Comparison of ENCODE assay signal across 22 cellular contexts in the genomic region with DNA sequence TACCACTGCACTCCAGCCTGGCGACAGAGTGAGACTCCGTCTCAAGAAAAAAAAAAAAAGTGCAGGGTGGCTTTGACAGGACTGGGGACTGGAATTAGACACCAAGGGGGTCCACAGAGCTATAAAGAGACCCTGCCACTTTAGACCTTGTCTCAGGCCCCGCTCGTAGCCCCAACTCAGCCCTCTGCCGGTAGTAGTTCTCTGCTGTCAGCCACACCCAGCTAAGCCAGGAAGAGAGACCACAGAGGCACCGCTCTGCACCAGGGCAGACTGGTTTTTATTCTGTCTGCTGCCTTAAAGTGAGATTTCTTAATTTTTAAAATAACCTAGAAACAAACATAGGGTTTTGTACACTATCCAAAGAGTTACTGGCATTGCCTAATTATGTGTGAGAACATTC.
"Had no signal": no experiment of that assay in that cellular context is flagged by ENCODE, and none has a peak within 500 bp of the region (broad histone marks: within the 10 kb centered on the region; RNA-seq: fewer than 3 reads in every experiment).

No MANE protein-coding gene starts in this region.

- H3K27me3 Mint-ChIP-seq: activated CD4-positive, alpha-beta memory T cell treated with anti-CD3 and anti-CD28 coated beads, Interleukin-2, amount 10 ng/mL, durations not matched to agents 7 days and 5 days; activated naive CD8-positive, alpha-beta T cell treated with anti-CD3 and anti-CD28 coated beads, Interleukin-2, amount 10 ng/mL, durations not matched to agents 7 days and 5 days had no signal

- DNase-seq: activated CD4-positive, alpha-beta memory T cell treated with anti-CD3 and anti-CD28 coated beads, Interleukin-2, amount 10 ng/mL, durations not matched to agents 7 days and 5 days; activated CD4-positive, alpha-beta T cell treated with anti-CD3 and anti-CD28 coated beads, Interleukin-2, amount 50 U/mL, for 1 hour; activated CD4-positive, CD25-positive, alpha-beta regulatory T cell; activated naive CD4-positive, alpha-beta T cell treated with anti-CD3 and anti-CD28 coated beads, Interleukin-2, amount 50 U/mL, for 16 hours; activated naive CD8-positive, alpha-beta T cell treated with anti-CD3 and anti-CD28 coated beads, Interleukin-2, amount 10 ng/mL, durations not matched to agents 7 days and 5 days; activated T-cell treated with anti-CD3 and anti-CD28 coated beads, Interleukin-2, amount 50 U/mL, for 72 hours; amniotic stem cell; KBM-7; NCI-H1048; NCI-H146; NCI-H187 treated with DMSO at 0.1 percent for 48 hours; NCI-H2081 treated with DMSO at 0.1 percent for 48 hours; Peyer's patch; Right ventricle myocardium superior; SJCRH30; SK-N-SH; T-helper 1 cell had no signal

- H3K27ac Mint-ChIP-seq: activated CD4-positive, alpha-beta memory T cell treated with anti-CD3 and anti-CD28 coated beads, Interleukin-2, amount 10 ng/mL, durations not matched to agents 7 days and 5 days; activated naive CD8-positive, alpha-beta T cell treated with anti-CD3 and anti-CD28 coated beads, Interleukin-2, amount 10 ng/mL, durations not matched to agents 7 days and 5 days; activated T-cell treated with anti-CD3 and anti-CD28 coated beads, Interleukin-2, amount 50 U/mL, for 72 hours; activated T-helper 2 cell treated with anti-CD3 and anti-CD28 coated beads, Interferon-gamma antibody, Interleukin-2, Interleukin-4, amounts not matched to agents 10 μg/mL and 5 μg/mL and 100 μg/mL, durations not matched to agents 14 hours and 24 hours and 36 hours; brain had no signal

- H3K9me3 ChIP-seq: Peyer's patch, SJCRH30, SK-N-SH had no signal

- H3K4me3 Mint-ChIP-seq: activated CD4-positive, alpha-beta memory T cell treated with anti-CD3 and anti-CD28 coated beads, Interleukin-2, amount 10 ng/mL, durations not matched to agents 7 days and 5 days; activated naive CD8-positive, alpha-beta T cell treated with anti-CD3 and anti-CD28 coated beads, Interleukin-2, amount 10 ng/mL, durations not matched to agents 7 days and 5 days; activated T-cell treated with anti-CD3 and anti-CD28 coated beads, Interleukin-2, amount 50 U/mL, for 72 hours; brain had no signal

- H3K27me3 ChIP-seq: Peyer's patch had no signal

- H3K4me1 Mint-ChIP-seq: activated CD4-positive, alpha-beta memory T cell treated with anti-CD3 and anti-CD28 coated beads, Interleukin-2, amount 10 ng/mL, durations not matched to agents 7 days and 5 days; activated naive CD8-positive, alpha-beta T cell treated with anti-CD3 and anti-CD28 coated beads, Interleukin-2, amount 10 ng/mL, durations not matched to agents 7 days and 5 days had no signal

- H3K27ac ChIP-seq: cardiac muscle cell, RWPE1, SJCRH30, VCaP had no signal

- H3K4me1 ChIP-seq: Peyer's patch, SJCRH30 had no signal

- H3K36me3 Mint-ChIP-seq: activated naive CD8-positive, alpha-beta T cell treated with anti-CD3 and anti-CD28 coated beads, Interleukin-2, amount 10 ng/mL, durations not matched to agents 7 days and 5 days; brain had no signal

- H3K9me3 Mint-ChIP-seq: activated CD4-positive, alpha-beta memory T cell treated with anti-CD3 and anti-CD28 coated beads, Interleukin-2, amount 10 ng/mL, durations not matched to agents 7 days and 5 days; activated naive CD8-positive, alpha-beta T cell treated with anti-CD3 and anti-CD28 coated beads, Interleukin-2, amount 10 ng/mL, durations not matched to agents 7 days and 5 days; activated T-cell treated with anti-CD3 and anti-CD28 coated beads, Interleukin-2, amount 50 U/mL, for 72 hours; activated T-helper 2 cell treated with anti-CD3 and anti-CD28 coated beads, Interferon-gamma antibody, Interleukin-2, Interleukin-4, amounts not matched to agents 10 μg/mL and 5 μg/mL and 100 μg/mL, durations not matched to agents 14 hours and 24 hours and 36 hours; brain had no signal

- H3K4me3 ChIP-seq: cardiac muscle cell, Peyer's patch, SJCRH30 had no signal

- H3K36me3 ChIP-seq: cardiac muscle cell, Peyer's patch, SJCRH30 had no signal

- ATAC-seq: activated T-cell treated with anti-CD3 and anti-CD28 coated beads, Interleukin-2, amount 50 U/mL, for 72 hours had no signal
